Comparison of ENCODE assay signal across 19 cellular contexts in the genomic region with DNA sequence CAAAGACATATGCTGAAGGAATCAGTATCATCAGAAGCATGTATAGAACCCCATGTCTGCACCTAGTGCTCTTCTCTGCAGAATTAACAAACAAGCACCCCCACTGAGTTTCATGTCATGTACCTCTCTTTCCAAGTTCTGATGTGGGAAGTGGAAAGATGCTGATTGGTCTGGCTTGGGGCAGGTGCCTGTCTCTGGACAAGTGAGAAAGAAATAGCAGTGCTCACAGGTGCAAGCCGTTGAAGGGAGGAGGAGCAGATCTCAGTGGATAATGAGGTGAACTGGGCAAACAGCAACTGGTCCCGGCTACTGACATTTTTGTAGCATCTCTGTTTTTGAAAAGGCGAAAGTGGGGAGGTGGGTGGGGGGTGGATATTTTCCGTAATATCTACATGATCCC. TPM values are rescaled to one million over a fixed set of nuclear protein-coding genes. Genes with fewer than 3 reads are reported as not detected.
DNase-seq lines count a peak whose midpoint lies in the region; ATAC-seq and TF ChIP-seq lines count a peak whose summit lies in the region.
"Had no signal": no experiment of that assay in that cellular context is flagged by ENCODE, and none has a peak within 500 bp of the region (broad histone marks: within the 10 kb centered on the region; RNA-seq: fewer than 3 reads in every experiment).

No MANE protein-coding gene starts in this region.

- ATAC-seq in T-cell (replicated peaks in 1 of 4), result no peak
- ATAC-seq: CD8-positive, alpha-beta T cell; HCT116 had no signal

- no peaks in the 10 kb centered on the region for H4K20me1 ChIP-seq in MM.1S (ENCODE audit: insufficient read depth, low read length)

- peaks cover 26% of the 10 kb centered on the region for H3K4me1 ChIP-seq in MM.1S (ENCODE audit: low read length)

- no peaks in the 10 kb centered on the region for H3K27me3 ChIP-seq in MM.1S (replicated peaks; ENCODE audit: insufficient read depth, low read length)

- H3K36me3 ChIP-seq in MM.1S (replicated peaks; ENCODE audit: insufficient read depth, low read length), result no peaks in the 10 kb centered on the region

- no peaks in the 10 kb centered on the region for H3K79me2 ChIP-seq in MM.1S (ENCODE audit: low read length)

- CTCF ChIA-PET in activated naive CD4-positive, alpha-beta T cell treated with anti-CD3 and anti-CD28 coated beads, Interleukin-2, amount 10 ng/mL, durations not matched to agents 7 days and 5 days (lab: Charles Lee), result interaction anchor here (1.4 kb wide), 1 partner anchor 17 kb away, joined by 4 read pairs; a partner anchor contains a TSS
- CTCF ChIA-PET in T-cell (lab: Charles Lee), result interaction anchor here (1.0 to 2.5 kb wide), 3 partner anchors 8 to 18 kb away, joined by 3 to 10 read pairs (median 4); a partner anchor contains a TSS

- H3K4me3 Mint-ChIP-seq in activated naive CD4-positive, alpha-beta T cell treated with anti-CD3 and anti-CD28 coated beads, Interleukin-2, amount 10 ng/mL, durations not matched to agents 7 days and 5 days, result no peak overlapping the region
- peak overlapping the region in 1 of 3 donors; percentile 13 for H3K4me3 Mint-ChIP-seq in T-cell
- H3K4me3 Mint-ChIP-seq: CD8-positive, alpha-beta T cell had no signal

- H3K9ac ChIP-seq in MM.1S (ENCODE audit: low read length), result no peak overlapping the region
- H3K9ac ChIP-seq: SK-N-SH had no signal

- no peak for DNase-seq in activated naive CD4-positive, alpha-beta T cell treated with anti-CD3 and anti-CD28 coated beads, Interleukin-2, amount 10 ng/mL, durations not matched to agents 7 days and 5 days
- DNase-seq in activated naive CD4-positive, alpha-beta T cell (lab: John Stamatoyannopoulos, UW), result no peak
- DNase-seq in MM.1S (peak; percentile 62), T-cell (no peak), mucosa of gallbladder (ENCODE audit: low spot score) (no peak), NCI-H226 (no peak), COR-L47 (lab: John Stamatoyannopoulos, UW) (no peak)
- DNase-seq: Calu3; CD8-positive, alpha-beta T cell; EL; GF-D8; IMR-90; MV-4-11; NCI-H1105 treated with DMSO at 0.1 percent for 48 hours; NCI-H1694 treated with DMSO at 0.1 percent for 48 hours; NCI-H2081 treated with DMSO at 0.1 percent for 48 hours; SIG-M5; SK-N-SH had no signal

- TF ChIP-seq CTCF in MM.1S (IDR thresholded peaks at IDR 0.05; ENCODE audit: low read length), result no peak

- peak overlapping the region; percentile 1 for H3K27ac Mint-ChIP-seq in activated naive CD4-positive, alpha-beta T cell treated with anti-CD3 and anti-CD28 coated beads, Interleukin-2, amount 10 ng/mL, durations not matched to agents 7 days and 5 days
- H3K27ac Mint-ChIP-seq in T-cell, result peak overlapping the region; percentile 65 to 77
- H3K27ac Mint-ChIP-seq: CD8-positive, alpha-beta T cell had no signal

- peaks cover 26% of the 10 kb centered on the region for H3F3A ChIP-seq in MM.1S (ENCODE audit: insufficient read depth, low read length)

- no peaks in the 10 kb centered on the region for H3K9me2 ChIP-seq in MM.1S (replicated peaks; ENCODE audit: insufficient read depth, low read length)
- H3K9me2 ChIP-seq: SK-N-SH had no signal

- H3K9me3 ChIP-seq in MM.1S (replicated peaks; ENCODE audit: insufficient read depth, low read length), result no peaks in the 10 kb centered on the region
- H3K9me3 ChIP-seq: SK-N-SH had no signal

- H3K27ac ChIP-seq in MM.1S (ENCODE audit: low read length), result peak overlapping the region; percentile 25; the same call in 1 of the 2 replicates

- peak overlapping the region; percentile 23; the same call in 1 of the 2 replicates for H3K4me2 ChIP-seq in MM.1S (ENCODE audit: low read depth, low read length)
- H3K4me2 ChIP-seq: SK-N-SH had no signal

- no peak overlapping the region for H3K4me3 ChIP-seq in MM.1S (ENCODE audit: low read length)

- peaks cover 86% of the 10 kb centered on the region for H3K4me1 Mint-ChIP-seq in activated naive CD4-positive, alpha-beta T cell treated with anti-CD3 and anti-CD28 coated beads, Interleukin-2, amount 10 ng/mL, durations not matched to agents 7 days and 5 days
- peaks cover 76 to 84% (median 82%) of the 10 kb centered on the region in 3 donors for H3K4me1 Mint-ChIP-seq in T-cell

- peaks cover 3% of the 10 kb centered on the region for H3K27me3 Mint-ChIP-seq in activated naive CD4-positive, alpha-beta T cell treated with anti-CD3 and anti-CD28 coated beads, Interleukin-2, amount 10 ng/mL, durations not matched to agents 7 days and 5 days
- no peaks in the 10 kb centered on the region for H3K27me3 Mint-ChIP-seq in T-cell

- peaks cover 4% of the 10 kb centered on the region for H3K9me3 Mint-ChIP-seq in activated naive CD4-positive, alpha-beta T cell treated with anti-CD3 and anti-CD28 coated beads, Interleukin-2, amount 10 ng/mL, durations not matched to agents 7 days and 5 days
- H3K9me3 Mint-ChIP-seq in T-cell, result peaks cover 0 to 3% (median 0%) of the 10 kb centered on the region in 3 donors

- peaks cover 29% of the 10 kb centered on the region for H3K36me3 Mint-ChIP-seq in activated naive CD4-positive, alpha-beta T cell treated with anti-CD3 and anti-CD28 coated beads, Interleukin-2, amount 10 ng/mL, durations not matched to agents 7 days and 5 days
- H3K36me3 Mint-ChIP-seq in T-cell, result peaks cover 3% of the 10 kb centered on the region
- H3K36me3 Mint-ChIP-seq: CD8-positive, alpha-beta T cell had no signal

- POLR2A ChIA-PET in T-cell (lab: Charles Lee), result interaction anchor here in 1 of 2 donors (0.6 kb wide), 1 partner anchor 11 kb away, joined by 3 read pairs; no protein-coding TSS in a partner anchor

- H2AFZ ChIP-seq in MM.1S (ENCODE audit: low read length), result peak overlapping the region; percentile 29; the same call in 1 of the 2 replicates

RNA-seq across cellular contexts. Expression of a gene that starts 17.5 kb away (rescaled TPM):
- total RNA-seq in T-cell, result 10 to 100 TPM; 18.3 to 31.5 (median 25.1) TPM
- 47.6 TPM for total RNA-seq in mucosa of gallbladder
